ENCODE assay signal across 1 cellular context in genomic region chr1:9313576-9313975, GRCh38.
TF ChIP-seq lines count a peak whose summit lies in the region.

No MANE protein-coding gene starts in this region.

TF ChIP-seq in GM23338, 12 proteins besides CTCF, POLR2A, EP300 and RAD21 (continued from another document):
- TF ChIP-seq, protein P1, sequence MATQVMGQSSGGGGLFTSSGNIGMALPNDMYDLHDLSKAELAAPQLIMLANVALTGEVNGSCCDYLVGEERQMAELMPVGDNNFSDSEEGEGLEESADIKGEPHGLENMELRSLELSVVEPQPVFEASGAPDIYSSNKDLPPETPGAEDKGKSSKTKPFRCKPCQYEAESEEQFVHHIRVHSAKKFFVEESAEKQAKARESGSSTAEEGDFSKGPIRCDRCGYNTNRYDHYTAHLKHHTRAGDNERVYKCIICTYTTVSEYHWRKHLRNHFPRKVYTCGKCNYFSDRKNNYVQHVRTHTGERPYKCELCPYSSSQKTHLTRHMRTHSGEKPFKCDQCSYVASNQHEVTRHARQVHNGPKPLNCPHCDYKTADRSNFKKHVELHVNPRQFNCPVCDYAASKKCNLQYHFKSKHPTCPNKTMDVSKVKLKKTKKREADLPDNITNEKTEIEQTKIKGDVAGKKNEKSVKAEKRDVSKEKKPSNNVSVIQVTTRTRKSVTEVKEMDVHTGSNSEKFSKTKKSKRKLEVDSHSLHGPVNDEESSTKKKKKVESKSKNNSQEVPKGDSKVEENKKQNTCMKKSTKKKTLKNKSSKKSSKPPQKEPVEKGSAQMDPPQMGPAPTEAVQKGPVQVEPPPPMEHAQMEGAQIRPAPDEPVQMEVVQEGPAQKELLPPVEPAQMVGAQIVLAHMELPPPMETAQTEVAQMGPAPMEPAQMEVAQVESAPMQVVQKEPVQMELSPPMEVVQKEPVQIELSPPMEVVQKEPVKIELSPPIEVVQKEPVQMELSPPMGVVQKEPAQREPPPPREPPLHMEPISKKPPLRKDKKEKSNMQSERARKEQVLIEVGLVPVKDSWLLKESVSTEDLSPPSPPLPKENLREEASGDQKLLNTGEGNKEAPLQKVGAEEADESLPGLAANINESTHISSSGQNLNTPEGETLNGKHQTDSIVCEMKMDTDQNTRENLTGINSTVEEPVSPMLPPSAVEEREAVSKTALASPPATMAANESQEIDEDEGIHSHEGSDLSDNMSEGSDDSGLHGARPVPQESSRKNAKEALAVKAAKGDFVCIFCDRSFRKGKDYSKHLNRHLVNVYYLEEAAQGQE (IDR thresholded peaks at IDR 0.05; ENCODE audit: unreplicated experiment) = no peak
- TF ChIP-seq EZH2 (IDR thresholded peaks at IDR 0.05; ENCODE audit: low read depth, unreplicated experiment) (no peak), NANOG (IDR thresholded peaks at IDR 0.05; ENCODE audit: borderline replicate concordance) (no peak), ETS1 (IDR thresholded peaks at IDR 0.05) (no peak), STAT1 (IDR thresholded peaks at IDR 0.05; ENCODE audit: unreplicated experiment) (no peak), CREB1 (CRISPR knock-in tag; IDR thresholded peaks at IDR 0.05; ENCODE audit: low read depth) (no peak), ZNF114 (CRISPR knock-in tag; IDR thresholded peaks at IDR 0.05) (no peak), EZH2phosphoT487 (IDR thresholded peaks at IDR 0.05; ENCODE audit: unreplicated experiment) (no peak)
- TF ChIP-seq, protein P2, sequence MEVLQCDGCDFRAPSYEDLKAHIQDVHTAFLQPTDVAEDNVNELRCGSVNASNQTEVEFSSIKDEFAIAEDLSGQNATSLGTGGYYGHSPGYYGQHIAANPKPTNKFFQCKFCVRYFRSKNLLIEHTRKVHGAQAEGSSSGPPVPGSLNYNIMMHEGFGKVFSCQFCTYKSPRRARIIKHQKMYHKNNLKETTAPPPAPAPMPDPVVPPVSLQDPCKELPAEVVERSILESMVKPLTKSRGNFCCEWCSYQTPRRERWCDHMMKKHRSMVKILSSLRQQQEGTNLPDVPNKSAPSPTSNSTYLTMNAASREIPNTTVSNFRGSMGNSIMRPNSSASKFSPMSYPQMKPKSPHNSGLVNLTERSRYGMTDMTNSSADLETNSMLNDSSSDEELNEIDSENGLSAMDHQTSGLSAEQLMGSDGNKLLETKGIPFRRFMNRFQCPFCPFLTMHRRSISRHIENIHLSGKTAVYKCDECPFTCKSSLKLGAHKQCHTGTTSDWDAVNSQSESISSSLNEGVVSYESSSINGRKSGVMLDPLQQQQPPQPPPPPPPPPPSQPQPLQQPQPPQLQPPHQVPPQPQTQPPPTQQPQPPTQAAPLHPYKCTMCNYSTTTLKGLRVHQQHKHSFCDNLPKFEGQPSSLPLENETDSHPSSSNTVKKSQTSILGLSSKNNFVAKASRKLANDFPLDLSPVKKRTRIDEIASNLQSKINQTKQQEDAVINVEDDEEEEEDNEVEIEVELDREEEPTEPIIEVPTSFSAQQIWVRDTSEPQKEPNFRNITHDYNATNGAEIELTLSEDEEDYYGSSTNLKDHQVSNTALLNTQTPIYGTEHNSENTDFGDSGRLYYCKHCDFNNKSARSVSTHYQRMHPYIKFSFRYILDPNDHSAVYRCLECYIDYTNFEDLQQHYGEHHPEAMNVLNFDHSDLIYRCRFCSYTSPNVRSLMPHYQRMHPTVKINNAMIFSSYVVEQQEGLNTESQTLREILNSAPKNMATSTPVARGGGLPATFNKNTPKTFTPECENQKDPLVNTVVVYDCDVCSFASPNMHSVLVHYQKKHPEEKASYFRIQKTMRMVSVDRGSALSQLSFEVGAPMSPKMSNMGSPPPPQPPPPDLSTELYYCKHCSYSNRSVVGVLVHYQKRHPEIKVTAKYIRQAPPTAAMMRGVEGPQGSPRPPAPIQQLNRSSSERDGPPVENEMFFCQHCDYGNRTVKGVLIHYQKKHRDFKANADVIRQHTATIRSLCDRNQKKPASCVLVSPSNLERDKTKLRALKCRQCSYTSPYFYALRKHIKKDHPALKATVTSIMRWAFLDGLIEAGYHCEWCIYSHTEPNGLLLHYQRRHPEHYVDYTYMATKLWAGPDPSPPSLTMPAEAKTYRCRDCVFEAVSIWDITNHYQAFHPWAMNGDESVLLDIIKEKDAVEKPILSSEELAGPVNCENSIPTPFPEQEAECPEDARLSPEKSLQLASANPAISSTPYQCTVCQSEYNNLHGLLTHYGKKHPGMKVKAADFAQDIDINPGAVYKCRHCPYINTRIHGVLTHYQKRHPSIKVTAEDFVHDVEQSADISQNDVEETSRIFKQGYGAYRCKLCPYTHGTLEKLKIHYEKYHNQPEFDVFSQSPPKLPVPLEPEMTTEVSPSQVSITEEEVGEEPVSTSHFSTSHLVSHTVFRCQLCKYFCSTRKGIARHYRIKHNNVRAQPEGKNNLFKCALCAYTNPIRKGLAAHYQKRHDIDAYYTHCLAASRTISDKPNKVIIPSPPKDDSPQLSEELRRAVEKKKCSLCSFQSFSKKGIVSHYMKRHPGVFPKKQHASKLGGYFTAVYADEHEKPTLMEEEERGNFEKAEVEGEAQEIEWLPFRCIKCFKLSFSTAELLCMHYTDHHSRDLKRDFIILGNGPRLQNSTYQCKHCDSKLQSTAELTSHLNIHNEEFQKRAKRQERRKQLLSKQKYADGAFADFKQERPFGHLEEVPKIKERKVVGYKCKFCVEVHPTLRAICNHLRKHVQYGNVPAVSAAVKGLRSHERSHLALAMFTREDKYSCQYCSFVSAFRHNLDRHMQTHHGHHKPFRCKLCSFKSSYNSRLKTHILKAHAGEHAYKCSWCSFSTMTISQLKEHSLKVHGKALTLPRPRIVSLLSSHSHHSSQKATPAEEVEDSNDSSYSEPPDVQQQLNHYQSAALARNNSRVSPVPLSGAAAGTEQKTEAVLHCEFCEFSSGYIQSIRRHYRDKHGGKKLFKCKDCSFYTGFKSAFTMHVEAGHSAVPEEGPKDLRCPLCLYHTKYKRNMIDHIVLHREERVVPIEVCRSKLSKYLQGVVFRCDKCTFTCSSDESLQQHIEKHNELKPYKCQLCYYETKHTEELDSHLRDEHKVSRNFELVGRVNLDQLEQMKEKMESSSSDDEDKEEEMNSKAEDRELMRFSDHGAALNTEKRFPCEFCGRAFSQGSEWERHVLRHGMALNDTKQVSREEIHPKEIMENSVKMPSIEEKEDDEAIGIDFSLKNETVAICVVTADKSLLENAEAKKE (CRISPR knock-in tag; IDR thresholded peaks at IDR 0.05) = no peak
